3 cellular contexts compared by ENCODE assay signal in the genomic region with DNA sequence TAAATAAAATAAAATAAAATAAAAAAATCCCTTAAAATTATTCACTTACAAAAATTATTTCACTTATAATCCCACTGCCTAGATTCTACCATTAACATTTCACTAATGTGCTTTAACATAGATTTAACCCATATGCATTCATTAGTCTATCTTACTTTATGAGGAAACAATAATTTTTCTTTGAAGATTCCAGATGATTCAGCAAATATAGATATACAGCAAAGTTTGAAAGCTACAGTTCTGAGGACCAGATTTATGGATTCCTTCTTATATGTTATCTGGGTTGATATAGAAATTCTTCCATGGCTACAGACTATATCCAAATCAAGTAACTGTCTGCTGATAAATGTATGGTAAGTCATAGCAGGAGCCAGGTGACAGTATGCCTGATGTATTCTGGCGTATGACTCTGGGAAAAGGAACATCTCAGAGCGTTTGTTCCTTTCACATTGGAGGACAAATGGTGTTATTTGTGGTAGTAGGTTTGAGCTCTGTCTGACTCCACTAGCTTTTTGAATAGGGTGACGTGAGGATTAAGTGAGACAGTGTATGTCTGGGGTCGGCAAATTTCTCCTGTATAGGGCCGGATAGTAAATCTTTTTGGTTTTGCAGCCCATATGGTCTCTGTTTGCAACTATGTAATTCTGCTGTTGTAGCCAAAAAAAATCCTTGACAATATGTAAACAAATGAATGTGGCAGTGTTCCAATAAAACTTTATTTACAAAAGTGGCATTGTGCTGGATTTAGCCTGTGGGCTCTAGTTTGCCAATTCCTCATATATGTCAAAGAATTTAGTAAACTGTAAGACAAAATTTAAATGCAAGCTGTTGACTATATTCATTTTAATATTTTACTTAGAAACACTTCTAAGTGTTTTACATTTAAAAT.
TF ChIP-seq lines count a peak whose summit lies in the region.

No MANE protein-coding gene starts in this region.

TF ChIP-seq in A549, 52 proteins besides CTCF, POLR2A, EP300 and RAD21:
- TF ChIP-seq RARB (CRISPR knock-in tag; IDR thresholded peaks at IDR 0.05) (no peak), MAFK (IDR thresholded peaks at IDR 0.05; ENCODE audit: partially characterized antibody) (peak; percentile 77)

TF ChIP-seq in IMR-90, 13 proteins besides CTCF, POLR2A, EP300 and RAD21:
- TF ChIP-seq RFX5 (IDR thresholded peaks at IDR 0.05; ENCODE audit: low read depth, low read length) (no peak), MAFK (IDR thresholded peaks at IDR 0.05; ENCODE audit: low read depth, low read length) (peak; percentile 44), CHD1 (IDR thresholded peaks at IDR 0.05; ENCODE audit: low read depth, low read length) (no peak), BHLHE40 (IDR thresholded peaks at IDR 0.05; ENCODE audit: low read depth, low read length) (no peak), CEBPB (IDR thresholded peaks at IDR 0.05; ENCODE audit: low read depth, low read length) (no peak), SMC3 (IDR thresholded peaks at IDR 0.05; ENCODE audit: low read depth, low read length) (no peak)
- TF ChIP-seq, protein P1, sequence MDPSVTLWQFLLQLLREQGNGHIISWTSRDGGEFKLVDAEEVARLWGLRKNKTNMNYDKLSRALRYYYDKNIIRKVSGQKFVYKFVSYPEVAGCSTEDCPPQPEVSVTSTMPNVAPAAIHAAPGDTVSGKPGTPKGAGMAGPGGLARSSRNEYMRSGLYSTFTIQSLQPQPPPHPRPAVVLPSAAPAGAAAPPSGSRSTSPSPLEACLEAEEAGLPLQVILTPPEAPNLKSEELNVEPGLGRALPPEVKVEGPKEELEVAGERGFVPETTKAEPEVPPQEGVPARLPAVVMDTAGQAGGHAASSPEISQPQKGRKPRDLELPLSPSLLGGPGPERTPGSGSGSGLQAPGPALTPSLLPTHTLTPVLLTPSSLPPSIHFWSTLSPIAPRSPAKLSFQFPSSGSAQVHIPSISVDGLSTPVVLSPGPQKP (IDR thresholded peaks at IDR 0.05; ENCODE audit: borderline replicate concordance, low read depth, low read length): no peak

TF ChIP-seq in WTC11, 78 proteins besides CTCF, POLR2A, EP300 and RAD21:
- peak; percentile 63 for TF ChIP-seq HMGA2 (CRISPR knock-in tag; IDR thresholded peaks at IDR 0.05)
- TF ChIP-seq, protein P2, sequence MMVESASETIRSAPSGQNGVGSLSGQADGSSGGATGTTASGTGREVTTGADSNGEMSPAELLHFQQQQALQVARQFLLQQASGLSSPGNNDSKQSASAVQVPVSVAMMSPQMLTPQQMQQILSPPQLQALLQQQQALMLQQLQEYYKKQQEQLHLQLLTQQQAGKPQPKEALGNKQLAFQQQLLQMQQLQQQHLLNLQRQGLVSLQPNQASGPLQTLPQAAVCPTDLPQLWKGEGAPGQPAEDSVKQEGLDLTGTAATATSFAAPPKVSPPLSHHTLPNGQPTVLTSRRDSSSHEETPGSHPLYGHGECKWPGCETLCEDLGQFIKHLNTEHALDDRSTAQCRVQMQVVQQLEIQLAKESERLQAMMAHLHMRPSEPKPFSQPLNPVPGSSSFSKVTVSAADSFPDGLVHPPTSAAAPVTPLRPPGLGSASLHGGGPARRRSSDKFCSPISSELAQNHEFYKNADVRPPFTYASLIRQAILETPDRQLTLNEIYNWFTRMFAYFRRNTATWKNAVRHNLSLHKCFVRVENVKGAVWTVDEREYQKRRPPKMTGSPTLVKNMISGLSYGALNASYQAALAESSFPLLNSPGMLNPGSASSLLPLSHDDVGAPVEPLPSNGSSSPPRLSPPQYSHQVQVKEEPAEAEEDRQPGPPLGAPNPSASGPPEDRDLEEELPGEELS (CRISPR knock-in tag; IDR thresholded peaks at IDR 0.05): no peak
TF ChIP-seq in WTC11: peak in this region for 1.
